5 cellular contexts compared by ENCODE assay signal in the genomic region with DNA sequence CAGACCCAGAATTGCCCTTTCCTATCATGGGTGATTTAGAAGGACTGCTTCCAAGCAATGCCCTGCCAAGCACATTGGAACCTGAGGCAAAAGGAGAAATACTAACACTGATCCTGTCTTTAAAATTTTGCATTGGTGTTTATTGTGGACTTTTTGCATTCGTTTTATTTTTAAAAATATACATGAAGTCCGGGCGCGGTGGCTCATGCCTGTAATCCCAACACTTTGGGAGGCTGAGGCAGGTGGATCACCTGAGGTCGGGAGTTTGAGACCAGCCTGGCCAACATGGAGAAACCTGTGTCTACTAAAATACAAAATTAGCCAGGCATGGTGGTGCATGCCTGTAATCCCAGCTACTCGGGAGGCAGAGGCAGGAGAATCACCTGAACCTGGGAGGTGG. TPM values are rescaled to one million over a fixed set of nuclear protein-coding genes. Genes with fewer than 3 reads are reported as not detected.
"Had no signal": no experiment of that assay in that cellular context is flagged by ENCODE, and none has a peak within 500 bp of the region (broad histone marks: within the 10 kb centered on the region; RNA-seq: fewer than 3 reads in every experiment).

No MANE protein-coding gene starts in this region.

RNA-seq across cellular contexts. Expression of a gene that starts 45.3 kb away (rescaled TPM):
- total RNA-seq: activated B cell treated with CpG ODN at 0.5 μM for 24 hours; activated CD4-positive, alpha-beta memory T cell treated with anti-CD3 and anti-CD28 coated beads for 36 hours; activated naive CD4-positive, alpha-beta T cell treated with anti-CD3 and anti-CD28 coated beads for 36 hours; activated naive CD4-positive, alpha-beta T cell treated with anti-CD3 and anti-CD28 coated beads, Interleukin-2, amount 50 U/mL, for 72 hours; activated T-helper 1 cell treated with anti-CD3 and anti-CD28 coated beads, Interleukin-12 subunit alpha, Interleukin-12 subunit beta, Interleukin-2, Interleukin-4 antibody, amounts not matched to agents 30 ng/mL and 10 ng/mL and 1 ng/mL, durations not matched to agents 14 hours and 24 hours and 36 hours had no signal
